8 cellular contexts compared by ENCODE assay signal in the genomic region with DNA sequence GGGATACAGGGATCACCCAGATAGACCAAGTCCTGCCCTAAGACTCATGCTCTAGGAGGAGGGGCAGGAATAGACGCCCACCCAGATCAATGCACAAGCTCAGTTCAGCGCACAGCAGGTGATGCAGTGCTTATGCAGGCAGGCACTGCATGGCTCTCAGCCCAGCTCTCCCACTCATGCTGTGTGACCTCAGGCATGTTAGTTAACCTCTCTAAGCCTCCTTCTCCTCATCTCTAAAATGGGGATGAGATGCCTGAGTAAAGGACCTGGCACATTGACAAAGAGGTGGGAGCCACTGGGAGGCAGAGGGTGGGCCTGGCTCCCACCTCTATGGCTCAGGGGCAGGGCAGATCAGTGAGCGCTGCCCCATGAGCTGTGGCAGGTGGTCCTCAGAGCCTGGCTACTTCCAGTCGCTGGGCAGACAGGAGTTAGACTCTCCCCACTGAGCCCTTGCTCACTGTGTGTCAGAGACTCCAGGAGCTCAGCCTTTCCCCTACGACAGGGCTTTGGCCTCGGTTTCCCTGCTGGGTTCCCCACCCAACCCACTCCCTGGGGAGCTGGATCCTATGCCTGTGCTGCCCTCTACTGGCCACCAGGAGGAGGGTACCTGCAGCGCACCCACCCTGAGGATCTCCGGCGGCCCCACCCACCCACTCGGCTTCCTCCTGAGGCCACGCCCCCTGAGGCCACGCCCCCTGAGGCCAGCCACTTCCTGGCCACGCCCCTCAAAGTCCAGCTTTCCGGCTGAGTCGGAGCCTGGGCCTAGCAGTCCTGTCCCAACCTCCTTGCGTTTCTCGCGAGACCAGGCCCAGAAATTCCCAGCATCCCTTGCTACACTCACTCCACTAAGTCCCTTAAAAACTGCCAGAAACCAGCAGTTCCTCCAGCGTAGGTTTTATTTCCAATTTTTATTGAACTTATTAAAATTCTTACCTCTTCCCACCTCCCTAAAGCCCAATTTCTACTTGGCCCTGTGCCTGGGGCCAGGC.
DNase-seq lines count a peak whose midpoint lies in the region; ATAC-seq and TF ChIP-seq lines count a peak whose summit lies in the region.

No MANE protein-coding gene starts in this region.

- no peak overlapping the region for H3K27ac Mint-ChIP-seq in activated naive CD8-positive, alpha-beta T cell treated with anti-CD3 and anti-CD28 coated beads for 36 hours

- no peaks in the 10 kb centered on the region for H3K27me3 Mint-ChIP-seq in activated naive CD8-positive, alpha-beta T cell treated with anti-CD3 and anti-CD28 coated beads for 36 hours

- no peak overlapping the region for H3K9ac ChIP-seq in SK-N-SH

- H3K4me3 ChIP-seq in SK-N-SH (ENCODE audit: low read depth in 2 of 2, low read length in 1 of 2) = no peak overlapping the region

- no peak overlapping the region for H3K27ac ChIP-seq in SK-N-SH (ENCODE audit: low read depth in 2 of 2, low read length in 1 of 2)

- H3K79me2 ChIP-seq in SK-N-SH (ENCODE audit: insufficient read depth) = no peaks in the 10 kb centered on the region

- WGBS in SK-N-SH (ENCODE audit: low lambda C conversion rate) = 40% methylated on average over 15 of the region's 19 CpGs

- ATAC-seq in HG03159 (IDR thresholded peaks at IDR 0.05; ENCODE audit: unreplicated experiment) (no peak), HG02678 (IDR thresholded peaks at IDR 0.05; ENCODE audit: unreplicated experiment) (no peak)

- H3K4me1 ChIP-seq in SK-N-SH (ENCODE audit: control insufficient read depth in 1 of 2, insufficient read depth in 2 of 2, low read depth in 1 of 2, low read length in 1 of 2) = no peaks in the 10 kb centered on the region

- no peaks in the 10 kb centered on the region for H3K9me3 ChIP-seq in SK-N-SH

- H3K4me3 Mint-ChIP-seq in activated naive CD8-positive, alpha-beta T cell treated with anti-CD3 and anti-CD28 coated beads for 36 hours = no peak overlapping the region

- no peak overlapping the region for H3K4me2 ChIP-seq in SK-N-SH

- H3F3A ChIP-seq in SK-N-SH (replicated peaks; ENCODE audit: insufficient read depth) = no peaks in the 10 kb centered on the region

- H3K36me3 ChIP-seq in SK-N-SH (replicated peaks in 1 of 2; ENCODE audit: control insufficient read depth in 1 of 2, insufficient read depth in 2 of 2, low read length in 1 of 2) = no peaks in the 10 kb centered on the region

- TF ChIP-seq EP300 in SK-N-SH (IDR thresholded peaks at IDR 0.05; ENCODE audit: borderline replicate concordance in 1 of 2, low read depth in 1 of 2, low read length in 1 of 2) = no peak

- POLR2A ChIA-PET in SK-N-SH (lab: Yijun Ruan, JAX) = no interaction called here

- no peaks in the 10 kb centered on the region for H3K9me2 ChIP-seq in SK-N-SH

- no peaks in the 10 kb centered on the region for H4K20me1 ChIP-seq in SK-N-SH (ENCODE audit: insufficient read depth)

- H2AFZ ChIP-seq in SK-N-SH (ENCODE audit: low read depth) = no peak overlapping the region

- TF ChIP-seq RAD21 in SK-N-SH (IDR thresholded peaks at IDR 0.05; ENCODE audit: low read length) = peak; percentile 70

- no peaks in the 10 kb centered on the region for H3K27me3 ChIP-seq in SK-N-SH (ENCODE audit: insufficient read depth)

- CTCF ChIA-PET in SK-N-SH (lab: Yijun Ruan, JAX) = interaction anchor here (0.6 to 2.5 kb wide), 32 partner anchors 8 to 394 kb away, joined by 3 to 15 read pairs (median 3); no protein-coding TSS in a partner anchor

- H3K9me3 Mint-ChIP-seq in activated naive CD8-positive, alpha-beta T cell treated with anti-CD3 and anti-CD28 coated beads for 36 hours = peaks cover 21% of the 10 kb centered on the region

- DNase-seq in D341Med (ENCODE audit: low spot score) (peak; percentile 92), HuH-7.5 (ENCODE audit: low spot score) (peak; percentile 57), SK-N-SH (peak; percentile 92), hepatic stellate cell (ENCODE audit: low spot score) (peak; percentile 81)
- peak; percentile 77 for DNase-seq in activated naive CD8-positive, alpha-beta T cell treated with anti-CD3 and anti-CD28 coated beads for 36 hours
- peak; percentile 23 for DNase-seq in stimulated activated CD4-positive, alpha-beta T cell treated with anti-CD3 and anti-CD28 coated beads, Interleukin-12 subunit alpha, Interleukin-12 subunit beta, amount 100 ng/mL, for 4 hours

- no peaks in the 10 kb centered on the region for H3K4me1 Mint-ChIP-seq in activated naive CD8-positive, alpha-beta T cell treated with anti-CD3 and anti-CD28 coated beads for 36 hours

- TF ChIP-seq CTCF in SK-N-SH (IDR thresholded peaks at IDR 0.05) = peak; percentile 56

- H3K36me3 Mint-ChIP-seq in activated naive CD8-positive, alpha-beta T cell treated with anti-CD3 and anti-CD28 coated beads for 36 hours = no peaks in the 10 kb centered on the region

TF ChIP-seq in SK-N-SH, 30 proteins besides CTCF, POLR2A, EP300 and RAD21:
- TF ChIP-seq GATA2 (CRISPR knock-in tag; IDR thresholded peaks at IDR 0.05) = no peak
- TF ChIP-seq RFX5 (IDR thresholded peaks at IDR 0.05; ENCODE audit: low read length) = no peak
- peak; percentile 43; the same call in 1 of the 2 replicates for TF ChIP-seq SMC3 (IDR thresholded peaks at IDR 0.05; ENCODE audit: low read depth, low read length)

Comparison
In these comparisons a context has a peak if more than half of its experiments do, and no peak if none do; other contexts are left out.
1. DNase-seq: peak in every context shown above with its lines; median percentile 92 in D341Med; 92 in SK-N-SH; 81 in hepatic stellate cell; 77 in activated naive CD8-positive, alpha-beta T cell treated with anti-CD3 and anti-CD28 coated beads for 36 hours; 57 in HuH-7.5; 23 in stimulated activated CD4-positive, alpha-beta T cell treated with anti-CD3 and anti-CD28 coated beads, Interleukin-12 subunit alpha, Interleukin-12 subunit beta, amount 100 ng/mL, for 4 hours.